In the genomic region with DNA sequence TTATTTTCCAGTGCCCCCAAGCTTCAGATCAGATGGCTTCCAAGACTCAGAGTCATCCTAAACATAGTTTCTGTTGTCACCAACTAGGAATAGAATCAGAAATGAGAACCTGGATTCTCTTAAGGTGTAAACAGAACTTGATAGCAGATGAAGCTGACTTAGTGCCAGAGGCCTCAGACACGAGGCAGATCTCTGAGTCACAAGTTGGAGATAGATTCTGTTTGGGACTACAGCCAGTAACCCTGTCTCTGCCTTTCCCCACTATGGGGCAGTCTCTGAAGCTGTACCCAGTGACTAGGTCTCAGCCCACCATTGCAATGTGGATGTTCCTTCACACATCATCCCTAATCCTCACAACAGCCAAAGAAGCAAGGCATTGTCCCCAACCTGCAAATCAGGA, we compare ENCODE assay signal across 13 cellular contexts. TPM values are rescaled to one million over a fixed set of nuclear protein-coding genes. Genes with fewer than 3 reads are reported as not detected.
DNase-seq lines count a peak whose midpoint lies in the region; TF ChIP-seq lines count a peak whose summit lies in the region.
"Had no signal": no experiment of that assay in that cellular context is flagged by ENCODE, and none has a peak within 500 bp of the region (broad histone marks: within the 10 kb centered on the region; RNA-seq: fewer than 3 reads in every experiment).

No MANE protein-coding gene starts in this region.

- peaks cover 4% of the 10 kb centered on the region for H3K27me3 Mint-ChIP-seq in nephron progenitor cell (ENCODE audit: low read depth, poor library complexity)
- H3K27me3 Mint-ChIP-seq: activated CD4-positive, alpha-beta T cell treated with anti-CD3 and anti-CD28 coated beads, Interleukin-2, amount 10 ng/mL, durations not matched to agents 7 days and 5 days; activated naive CD8-positive, alpha-beta T cell had no signal

- peaks cover 42% of the 10 kb centered on the region for H3K36me3 Mint-ChIP-seq in nephron progenitor cell (ENCODE audit: low read depth)

- DNase-seq in EH (ENCODE audit: low read depth), result peak; percentile 72
- peak; percentile 82 for DNase-seq in RPMI7951 (ENCODE audit: low read depth)
- peak; percentile 91 for DNase-seq in fibroblast of mammary gland (ENCODE audit: low read depth)
- DNase-seq in GM19240 (ENCODE audit: insufficient read length, low spot score), result no peak
- DNase-seq in nephron progenitor cell, result no peak
- no peak for DNase-seq in NCI-H146 treated with DMSO at 0.1 percent for 48 hours (lab: John Stamatoyannopoulos, UW; ENCODE audit: unreplicated experiment)
- DNase-seq in ascending aorta (ENCODE audit: low spot score in 2 of 2), result no peak
- DNase-seq: activated CD4-positive, alpha-beta T cell treated with anti-CD3 and anti-CD28 coated beads, Interleukin-2, amount 10 ng/mL, durations not matched to agents 7 days and 5 days; NCI-H1092; NCI-H526 treated with DMSO at 0.1 percent for 48 hours had no signal

- peaks cover 19% of the 10 kb centered on the region for H3K4me1 Mint-ChIP-seq in nephron progenitor cell
- H3K4me1 Mint-ChIP-seq: activated CD4-positive, alpha-beta T cell treated with anti-CD3 and anti-CD28 coated beads, Interleukin-2, amount 10 ng/mL, durations not matched to agents 7 days and 5 days had no signal

- peaks cover 11% of the 10 kb centered on the region for H3K9me3 Mint-ChIP-seq in nephron progenitor cell

- WGBS in mesodermal cell (ENCODE audit: insufficient coverage in 2 of 2), 2 experiments, result 67 to 83% methylated on average over 1 of the region's 1 CpG

- TF ChIP-seq CTCF in fibroblast of mammary gland (conservative IDR thresholded peaks at IDR 0.05; ENCODE audit: control insufficient read depth, insufficient read depth, low read depth, low read length) (peak; percentile 38), nephron progenitor cell (IDR thresholded peaks at IDR 0.05) (no peak), ascending aorta (IDR thresholded peaks at IDR 0.05) (no peak)

- H3K4me3 Mint-ChIP-seq in nephron progenitor cell, result no peak overlapping the region
- H3K4me3 Mint-ChIP-seq: activated CD4-positive, alpha-beta T cell treated with anti-CD3 and anti-CD28 coated beads, Interleukin-2, amount 10 ng/mL, durations not matched to agents 7 days and 5 days; activated naive CD8-positive, alpha-beta T cell had no signal

- H3K27ac Mint-ChIP-seq in nephron progenitor cell, result no peak overlapping the region
- H3K27ac Mint-ChIP-seq: activated CD4-positive, alpha-beta T cell treated with anti-CD3 and anti-CD28 coated beads, Interleukin-2, amount 10 ng/mL, durations not matched to agents 7 days and 5 days; activated naive CD8-positive, alpha-beta T cell had no signal

- H3K27ac ChIP-seq in mesodermal cell (ENCODE audit: low read depth, low read length, severe bottlenecking) (peak overlapping the region; percentile 47), ascending aorta (no peak overlapping the region)
- H3K27ac ChIP-seq: tibial nerve had no signal

- intact Hi-C loops in ascending aorta (cut with DNase I), result no loop called here

- H3K27me3 ChIP-seq in ascending aorta, result no peaks in the 10 kb centered on the region
- H3K27me3 ChIP-seq: tibial nerve had no signal

- H3K4me3 ChIP-seq in fibroblast of mammary gland (ENCODE audit: control insufficient read depth, low read depth, low read length), result no peak overlapping the region
- no peak overlapping the region for H3K4me3 ChIP-seq in mesodermal cell (ENCODE audit: extremely low read depth, insufficient read depth, low read length, poor library complexity, severe bottlenecking)
- no peak overlapping the region for H3K4me3 ChIP-seq in ascending aorta
- H3K4me3 ChIP-seq: tibial nerve had no signal

- peaks cover 9% of the 10 kb centered on the region for H3K36me3 ChIP-seq in mesodermal cell (ENCODE audit: control insufficient read depth, insufficient read depth, low read length)
- peaks cover 8% of the 10 kb centered on the region in 2 donors for H3K36me3 ChIP-seq in ascending aorta

- H3K9me3 ChIP-seq in mesodermal cell (ENCODE audit: control insufficient read depth, low read length), result peaks cover 4% of the 10 kb centered on the region
- H3K9me3 ChIP-seq in ascending aorta, result no peaks in the 10 kb centered on the region
- H3K9me3 ChIP-seq: tibial nerve had no signal

- H3K4me1 ChIP-seq in mesodermal cell (ENCODE audit: control insufficient read depth, insufficient read depth, low read length, poor library complexity, severe bottlenecking), result peaks cover 21% of the 10 kb centered on the region
- H3K4me1 ChIP-seq in ascending aorta, result no peaks in the 10 kb centered on the region
- H3K4me1 ChIP-seq: tibial nerve had no signal

RNA-seq across cellular contexts. Expression of a gene that starts 25.4 kb away (rescaled TPM):
- 5.5 and 5.9 TPM in 2 replicates for total RNA-seq in RPMI7951 (2014; rRNA removed; shearing (Covaris generic))
- 5.0 TPM for polyA plus RNA-seq in mesodermal cell (2013, experiment 1 of 2)
- 4.8 TPM for polyA plus RNA-seq in mesodermal cell (2013, experiment 2 of 2)
- 2.9 TPM for total RNA-seq in ascending aorta

Comparison
In these comparisons a context has a peak if more than half of its experiments do, and no peak if none do; other contexts are left out.
1. DNase-seq: peak in EH (single experiment), RPMI7951 (single experiment) and fibroblast of mammary gland (single experiment); none in GM19240 (single experiment), nephron progenitor cell (single experiment), NCI-H146 treated with DMSO at 0.1 percent for 48 hours (single experiment) and ascending aorta (0 of 2).